Comparison of ENCODE assay signal across 34 cellular contexts in genomic region chr20:58551631-58552030, GRCh38. TPM values are rescaled to one million over a fixed set of nuclear protein-coding genes. Genes with fewer than 3 reads are reported as not detected.
"Had no signal": no experiment of that assay in that cellular context is flagged by ENCODE, and none has a peak within 500 bp of the region (broad histone marks: within the 10 kb centered on the region; RNA-seq: fewer than 3 reads in every experiment).

No MANE protein-coding gene starts in this region.

- H3K27ac ChIP-seq: Peyer's patch had no signal

- DNase-seq: activated CD4-positive, alpha-beta T cell treated with anti-CD3 and anti-CD28 coated beads, Interleukin-2, amount 10 ng/mL, durations not matched to agents 24 days and 14 days; activated CD4-positive, alpha-beta T cell treated with anti-CD3 and anti-CD28 coated beads, Interleukin-2, amount 50 U/mL, for 4 hours; activated CD4-positive, CD25-positive, alpha-beta regulatory T cell; activated CD8-positive, alpha-beta T cell treated with anti-CD3 and anti-CD28 coated beads for 36 hours; activated effector memory CD4-positive, alpha-beta T cell treated with Interleukin-2 at 50 U/mL for 16 hours; activated naive CD4-positive, alpha-beta T cell treated with anti-CD3 and anti-CD28 coated beads, Interleukin-2, amount 10 ng/mL, durations not matched to agents 7 days and 5 days; activated naive CD8-positive, alpha-beta T cell treated with anti-CD3 and anti-CD28 coated beads, Interleukin-2, amount 50 U/mL, for 24 hours; activated T-cell treated with anti-CD3 and anti-CD28 coated beads, Interleukin-2, amount 50 U/mL, for 48 hours; anterior cingulate cortex; Kasumi-1; KG1; MG63; NCI-H1048; NCI-H1105 treated with DMSO at 0.1 percent for 48 hours; NCI-H1436; NCI-H1694; NCI-H1930; NCI-H2081 treated with DMSO at 0.1 percent for 48 hours; NCI-H226; NCI-H446 treated with DMSO at 0.1 percent for 48 hours; NCI-H524 treated with DMSO at 0.1 percent for 48 hours; NK-92 treated with Interleukin-12 subunit alpha and Interleukin-12 subunit beta, amount 100 ng/mL, for 24 hours; PC-3; Peyer's patch; RPMI8226; SIG-M5; T-cell; T-helper 17 cell; WERI-Rb-1 had no signal

- H3K4me3 ChIP-seq: MG63, Peyer's patch had no signal

- H3K9me3 Mint-ChIP-seq: activated CD4-positive, alpha-beta T cell treated with anti-CD3 and anti-CD28 coated beads, Interleukin-2, amount 10 ng/mL, durations not matched to agents 24 days and 14 days; activated CD8-positive, alpha-beta T cell treated with anti-CD3 and anti-CD28 coated beads for 36 hours; activated naive CD4-positive, alpha-beta T cell treated with anti-CD3 and anti-CD28 coated beads, Interleukin-2, amount 10 ng/mL, durations not matched to agents 7 days and 5 days; activated naive CD8-positive, alpha-beta T cell treated with anti-CD3 and anti-CD28 coated beads, Interleukin-2, amount 50 U/mL, for 24 hours; T-cell had no signal

- H3K4me1 ChIP-seq: Peyer's patch had no signal

- H3K27me3 ChIP-seq: MG63, Peyer's patch had no signal

- H3K36me3 Mint-ChIP-seq: activated naive CD4-positive, alpha-beta T cell treated with anti-CD3 and anti-CD28 coated beads, Interleukin-2, amount 10 ng/mL, durations not matched to agents 7 days and 5 days; activated naive CD8-positive, alpha-beta T cell; brain; T-cell had no signal

- H3K27ac Mint-ChIP-seq: activated CD4-positive, alpha-beta T cell treated with anti-CD3 and anti-CD28 coated beads, Interleukin-2, amount 10 ng/mL, durations not matched to agents 24 days and 14 days; activated CD8-positive, alpha-beta T cell treated with anti-CD3 and anti-CD28 coated beads for 36 hours; activated naive CD4-positive, alpha-beta T cell treated with anti-CD3 and anti-CD28 coated beads, Interleukin-2, amount 10 ng/mL, durations not matched to agents 7 days and 5 days; activated naive CD8-positive, alpha-beta T cell; activated naive CD8-positive, alpha-beta T cell treated with anti-CD3 and anti-CD28 coated beads, Interleukin-2, amount 50 U/mL, for 24 hours; T-cell; T-helper 17 cell had no signal

- H3K4me3 Mint-ChIP-seq: activated CD4-positive, alpha-beta T cell treated with anti-CD3 and anti-CD28 coated beads, Interleukin-2, amount 10 ng/mL, durations not matched to agents 24 days and 14 days; activated CD8-positive, alpha-beta T cell treated with anti-CD3 and anti-CD28 coated beads for 36 hours; activated naive CD4-positive, alpha-beta T cell treated with anti-CD3 and anti-CD28 coated beads, Interleukin-2, amount 10 ng/mL, durations not matched to agents 7 days and 5 days; activated naive CD8-positive, alpha-beta T cell; activated naive CD8-positive, alpha-beta T cell treated with anti-CD3 and anti-CD28 coated beads, Interleukin-2, amount 50 U/mL, for 24 hours; brain; T-cell; T-helper 17 cell had no signal

- ATAC-seq: activated CD8-positive, alpha-beta T cell treated with anti-CD3 and anti-CD28 coated beads for 36 hours; activated naive CD8-positive, alpha-beta T cell treated with anti-CD3 and anti-CD28 coated beads, Interleukin-2, amount 50 U/mL, for 24 hours; PC-3; Right ventricle myocardium inferior; SK-N-SH treated with all-trans-retinoic acid at 6 μM for 48 hours; T-cell; T-helper 17 cell had no signal

- H3K4me1 Mint-ChIP-seq: activated CD4-positive, alpha-beta T cell treated with anti-CD3 and anti-CD28 coated beads, Interleukin-2, amount 10 ng/mL, durations not matched to agents 24 days and 14 days; activated naive CD4-positive, alpha-beta T cell treated with anti-CD3 and anti-CD28 coated beads, Interleukin-2, amount 10 ng/mL, durations not matched to agents 7 days and 5 days; activated naive CD8-positive, alpha-beta T cell treated with anti-CD3 and anti-CD28 coated beads, Interleukin-2, amount 50 U/mL, for 24 hours; T-cell had no signal

- H3K36me3 ChIP-seq: MG63, Peyer's patch, WERI-Rb-1 had no signal

- H3K9me3 ChIP-seq: MG63, Peyer's patch had no signal

RNA-seq across cellular contexts. Expression of gene APCDD1L, which starts 36.4 kb away (rescaled TPM):
- total RNA-seq: activated CD4-positive, alpha-beta T cell treated with anti-CD3 and anti-CD28 coated beads, Interleukin-2, amount 10 ng/mL, durations not matched to agents 24 days and 14 days; activated CD8-positive, alpha-beta T cell treated with anti-CD3 and anti-CD28 coated beads for 36 hours; Peyer's patch; SK-MEL-5; T-cell; T-helper 17 cell had no signal
